1 cellular context compared by ENCODE assay signal in genomic region chr6:34200340-34200971, GRCh38.
TF ChIP-seq lines count a peak whose summit lies in the region.

No MANE protein-coding gene starts in this region.

TF ChIP-seq in K562, 482 proteins besides CTCF, POLR2A, EP300 and RAD21 (continued from another document):
- TF ChIP-seq ETV6 (IDR thresholded peaks at IDR 0.05; ENCODE audit: borderline replicate concordance in 1 of 2, low read depth in 2 of 2, low read length in 1 of 2) (no peak), ETV6 (CRISPR knock-in tag; IDR thresholded peaks at IDR 0.05; ENCODE audit: borderline replicate concordance) (no peak), POLR3A (IDR thresholded peaks at IDR 0.05; ENCODE audit: borderline replicate concordance, extremely low read depth, insufficient read depth, insufficient read length) (no peak), NONO (IDR thresholded peaks at IDR 0.05; ENCODE audit: low read depth in 2 of 2, low read length in 1 of 2) (no peak), CBX1 (IDR thresholded peaks at IDR 0.05; ENCODE audit: low read depth) (0 out of 2 replicates have a peak, but pooled peaks have one; percentile 37), LARP7 (IDR thresholded peaks at IDR 0.05) (no peak), FOXM1 (IDR thresholded peaks at IDR 0.05; ENCODE audit: low read depth) (peak; percentile 34; the same call in 1 of the 2 replicates), FOXM1 (CRISPR knock-in tag; IDR thresholded peaks at IDR 0.05; ENCODE audit: low read depth) (no peak), NR4A1 (CRISPR knock-in tag; IDR thresholded peaks at IDR 0.05) (no peak), NR4A1 (tag; IDR thresholded peaks at IDR 0.05) (0 out of 2 replicates have a peak, but pooled peaks have one; percentile 50), ESRRA (IDR thresholded peaks at IDR 0.05; ENCODE audit: borderline replicate concordance, low read depth) (peak; percentile 58; the same call in 1 of the 2 replicates), SMAD2 (IDR thresholded peaks at IDR 0.05; ENCODE audit: low read depth, low read length) (no peak), DPF2 (IDR thresholded peaks at IDR 0.05) (peak; percentile 39), MAFF (IDR thresholded peaks at IDR 0.05; ENCODE audit: low read length) (no peak), ATF1 (CRISPR knock-in tag; IDR thresholded peaks at IDR 0.05) (no peak), ATF1 (tag; IDR thresholded peaks at IDR 0.05) (peak; percentile 25; the same call in 1 of the 2 replicates), CXXC5 (CRISPR knock-in tag; IDR thresholded peaks at IDR 0.05) (peak; percentile 62), E2F5 (CRISPR knock-in tag; IDR thresholded peaks at IDR 0.05) (no peak), NR0B1 (IDR thresholded peaks at IDR 0.05; ENCODE audit: partially characterized antibody) (no peak), ZFP36 (IDR thresholded peaks at IDR 0.05; ENCODE audit: low read depth, low read length, partially characterized antibody) (peak; percentile 68), TEAD1 (CRISPR knock-in tag; IDR thresholded peaks at IDR 0.05) (0 out of 4 replicates have a peak, but pooled peaks of 1 of the 2 experiments have one; percentile 41), MLLT1 (IDR thresholded peaks at IDR 0.05) (no peak), ZBED1 (IDR thresholded peaks at IDR 0.05) (no peak), ELK1 (CRISPR knock-in tag; IDR thresholded peaks at IDR 0.05) (no peak), ZNF263 (CRISPR knock-in tag; IDR thresholded peaks at IDR 0.05; ENCODE audit: borderline replicate concordance) (peak; percentile 90), NR2C2 (CRISPR knock-in tag; IDR thresholded peaks at IDR 0.05) (no peak), NR2C2 (tag; IDR thresholded peaks at IDR 0.05) (peak; percentile 53; the same call in 1 of the 2 replicates)
- TF ChIP-seq, protein P1, sequence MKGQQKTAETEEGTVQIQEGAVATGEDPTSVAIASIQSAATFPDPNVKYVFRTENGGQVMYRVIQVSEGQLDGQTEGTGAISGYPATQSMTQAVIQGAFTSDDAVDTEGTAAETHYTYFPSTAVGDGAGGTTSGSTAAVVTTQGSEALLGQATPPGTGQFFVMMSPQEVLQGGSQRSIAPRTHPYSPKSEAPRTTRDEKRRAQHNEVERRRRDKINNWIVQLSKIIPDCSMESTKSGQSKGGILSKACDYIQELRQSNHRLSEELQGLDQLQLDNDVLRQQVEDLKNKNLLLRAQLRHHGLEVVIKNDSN (CRISPR knock-in tag; IDR thresholded peaks at IDR 0.05), result peak; percentile 87
TF ChIP-seq in K562: peak in this region for 47.
